10 cellular contexts compared by ENCODE assay signal in genomic region chr3:123634149-123635051, GRCh38. TPM values are rescaled to one million over a fixed set of nuclear protein-coding genes. Genes with fewer than 3 reads are reported as not detected.
DNase-seq lines count a peak whose midpoint lies in the region; ATAC-seq and TF ChIP-seq lines count a peak whose summit lies in the region.
"Had no signal": no experiment of that assay in that cellular context is flagged by ENCODE, and none has a peak within 500 bp of the region (broad histone marks: within the 10 kb centered on the region; RNA-seq: fewer than 3 reads in every experiment).

No MANE protein-coding gene starts in this region.

- peaks cover 52% of the 10 kb centered on the region for H3K36me3 Mint-ChIP-seq in HFFc6 (ENCODE audit: low read depth)

- H3K4me1 Mint-ChIP-seq in HFFc6 (ENCODE audit: low read depth) = peaks cover 46% of the 10 kb centered on the region

- H3K36me3 ChIP-seq in SJCRH30 = no peaks in the 10 kb centered on the region
- peaks cover 0 to 36% (median 13%) of the 10 kb centered on the region in 4 donors for H3K36me3 ChIP-seq in right lobe of liver
- no peaks in the 10 kb centered on the region for H3K36me3 ChIP-seq in testis (ENCODE audit: low read depth, missing control alignments)
- H3K36me3 ChIP-seq in adrenal gland (replicated peaks in 1 of 2) = no peaks in the 10 kb centered on the region

- TF ChIP-seq CTCF in HFFc6 (IDR thresholded peaks at IDR 0.05) (no peak), right lobe of liver (IDR thresholded peaks at IDR 0.05) (no peak), testis (IDR thresholded peaks at IDR 0.05) (no peak), adrenal gland (IDR thresholded peaks at IDR 0.05) (no peak)

- peaks cover 24% of the 10 kb centered on the region for H3K27me3 Mint-ChIP-seq in HFFc6 (ENCODE audit: insufficient read depth)

- H3K9me3 Mint-ChIP-seq in HFFc6 = no peaks in the 10 kb centered on the region; the same call in 1 of the 2 replicates

- H3K27ac ChIP-seq in SJCRH30 (peak overlapping the region; percentile 93), right lobe of liver (no peak overlapping the region), testis (peak overlapping the region; percentile 81 to 89), adrenal gland (peak overlapping the region in 2 of 5 donors; percentile 17 to 76)

- 74% methylated on average over 9 of the region's 15 CpGs for WGBS in right lobe of liver (ENCODE audit: insufficient coverage, low coverage, low lambda C conversion rate, missing lambda C conversion rate)
- 69 to 71% methylated on average over 11 to 15 of the region's 15 CpGs for WGBS in testis, 2 donors
- WGBS in adrenal gland, 4 donors = 68 to 77% (median 71%) methylated on average over 12 to 15 of the region's 15 CpGs

- H3K4me1 ChIP-seq in SJCRH30 (peaks cover 58% of the 10 kb centered on the region), right lobe of liver (peaks cover 0 to 19% (median 5%) of the 10 kb centered on the region in 4 donors), testis (peaks cover 78% of the 10 kb centered on the region), adrenal gland (replicated peaks in 1 of 2) (peaks cover 0 to 10% of the 10 kb centered on the region in 2 donors)

- H3K27me3 ChIP-seq in SJCRH30 (no peaks in the 10 kb centered on the region), right lobe of liver (no peaks in the 10 kb centered on the region), testis (no peaks in the 10 kb centered on the region), adrenal gland (no peaks in the 10 kb centered on the region)

- peak overlapping the region; percentile 29 for H3K4me3 ChIP-seq in SJCRH30
- H3K4me3 ChIP-seq in right lobe of liver = no peak overlapping the region
- no peak overlapping the region for H3K4me3 ChIP-seq in testis
- no peak overlapping the region for H3K4me3 ChIP-seq in adrenal gland

- H3K27ac Mint-ChIP-seq in HFFc6 = peak overlapping the region; percentile 55

- ATAC-seq in right lobe of liver = peak in 3 of 4 donors; percentile 3 to 9 (median 6)

- intact Hi-C loops in right lobe of liver (cut with DNase I) (no loop called here), testis (cut with DNase I; ENCODE audit: low total_unique reads) (no loop called here), adrenal gland (cut with DNase I) (no loop called here)

- TF ChIP-seq POLR2A in right lobe of liver (IDR thresholded peaks at IDR 0.05) (no peak), testis (IDR thresholded peaks at IDR 0.05) (no peak), adrenal gland (IDR thresholded peaks at IDR 0.05) (no peak)

- no peak for DNase-seq in HFFc6
- DNase-seq in SJCRH30 = peak; percentile 94
- no peak for DNase-seq in right lobe of liver
- no peak for DNase-seq in testis
- DNase-seq in adrenal gland = no peak
- DNase-seq in NCI-H1105 (lab: John Stamatoyannopoulos, UW) = no peak
- DNase-seq in stimulated activated naive CD4-positive, alpha-beta T cell treated with Interleukin-2 at 50 U/mL for 16 hours (lab: John Stamatoyannopoulos, UW) = no peak
- DNase-seq: activated CD8-positive, alpha-beta memory T cell treated with anti-CD3 and anti-CD28 coated beads, Interleukin-2, amount 50 U/mL, for 48 hours; DMS53; stimulated activated CD4-positive, alpha-beta T cell treated with anti-CD3 and anti-CD28 coated beads, Interleukin-15, amount 100 ng/mL, for 24 hours had no signal

- peak overlapping the region; percentile 27; the same call in 1 of the 2 replicates for H3K4me3 Mint-ChIP-seq in HFFc6

- H3K9me3 ChIP-seq in SJCRH30 (replicated peaks) = no peaks in the 10 kb centered on the region
- no peaks in the 10 kb centered on the region for H3K9me3 ChIP-seq in right lobe of liver
- H3K9me3 ChIP-seq in testis = no peaks in the 10 kb centered on the region
- no peaks in the 10 kb centered on the region for H3K9me3 ChIP-seq in adrenal gland (replicated peaks in 1 of 3)

RNA-seq across cellular contexts. Expression of gene HACD2, which starts 49.5 kb away (rescaled TPM):
- 10 to 100 TPM; 56.6 to 85.7 (median 75.7) TPM for total RNA-seq in HFFc6 (2021; fragmentation: NEBNext Ultra II Directional; extraction: Animal tissue kit (Norgen Biotek cat#: 25700))
- total RNA-seq in SJCRH30 (2014; rRNA removed; shearing (Covaris generic)) = 34.2 and 37.0 TPM in 2 replicates
- total RNA-seq in right lobe of liver (10 to 100 TPM; 23.0 to 39.8 (median 27.2) TPM), testis (10 to 100 TPM; 55.9 to 79.7 TPM), adrenal gland (10 to 100 TPM; 14.2 to 29.9 (median 23.0) TPM)
- polyA plus RNA-seq in testis (ENCODE audit: insufficient read depth, low read depth, low replicate concordance) (34.8 TPM), adrenal gland (10 to 100 TPM in 1 of 3 donors, 1 to 10 TPM in 2; 5.1 to 22.0 (median 8.1) TPM)

Comparison
In these comparisons a context has a peak if more than half of its experiments do, and no peak if none do; other contexts are left out.
1. DNase-seq: peak in SJCRH30 (2 of 2); none in HFFc6 (single experiment), right lobe of liver (0 of 3), testis (single experiment), adrenal gland (0 of 7), NCI-H1105 (single experiment) and stimulated activated naive CD4-positive, alpha-beta T cell treated with Interleukin-2 at 50 U/mL for 16 hours (single experiment).
2. H3K27ac ChIP-seq: peak in SJCRH30 (single experiment) and testis (2 of 2); none in right lobe of liver (0 of 3).